Comparison of ENCODE assay signal across 1 cellular context in the genomic region with DNA sequence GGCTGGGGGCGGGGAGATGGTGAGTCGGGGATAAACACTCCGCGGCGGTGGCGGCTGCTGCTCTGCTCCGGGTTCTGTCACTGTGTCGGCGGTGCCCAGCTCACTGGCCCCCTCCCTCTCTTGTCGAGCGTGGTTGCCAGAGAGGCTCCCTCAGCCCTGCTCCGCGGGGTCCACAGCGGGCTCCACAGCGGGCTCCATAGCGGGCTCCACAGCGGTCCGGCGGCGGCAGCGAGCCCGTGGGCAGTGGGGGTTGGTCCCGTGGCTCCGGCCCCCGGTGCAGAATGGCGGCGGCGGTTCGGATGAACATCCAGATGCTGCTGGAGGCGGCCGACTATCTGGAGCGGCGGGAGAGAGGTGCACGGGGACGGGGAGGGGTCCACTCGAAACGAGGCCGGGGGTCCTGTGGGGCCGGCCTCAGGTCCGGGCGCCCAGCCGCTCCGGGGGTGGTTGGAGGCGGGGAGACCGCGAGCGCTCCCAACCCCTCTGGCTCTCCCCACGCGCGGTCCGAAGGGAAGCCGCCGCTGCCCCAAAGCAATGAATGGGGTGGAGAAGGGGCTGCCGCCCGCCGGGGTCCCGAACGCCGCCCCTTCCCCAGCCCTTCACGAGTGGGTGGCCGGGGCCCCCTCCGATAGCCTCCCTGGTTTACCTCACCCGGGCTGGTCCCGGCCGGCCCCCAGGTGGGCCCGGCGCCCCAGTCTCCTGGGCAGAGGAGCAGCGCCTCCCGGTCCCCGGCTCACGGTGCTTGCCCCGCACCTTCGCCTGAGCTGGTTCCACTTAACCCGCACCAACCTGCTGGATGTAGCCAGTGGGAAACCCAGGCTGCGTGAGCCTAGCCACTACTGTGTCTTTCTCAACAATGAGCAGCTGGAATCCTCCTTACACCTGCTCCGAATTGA.
TF ChIP-seq lines count a peak whose summit lies in the region.

A gene with protein sequence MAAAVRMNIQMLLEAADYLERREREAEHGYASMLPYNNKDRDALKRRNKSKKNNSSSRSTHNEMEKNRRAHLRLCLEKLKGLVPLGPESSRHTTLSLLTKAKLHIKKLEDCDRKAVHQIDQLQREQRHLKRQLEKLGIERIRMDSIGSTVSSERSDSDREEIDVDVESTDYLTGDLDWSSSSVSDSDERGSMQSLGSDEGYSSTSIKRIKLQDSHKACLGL (plus strand): TSS at position 60 of the 896 bp plus-strand sequence. CDS start 222 bp downstream, at position 282.

TF ChIP-seq in GM23338, 12 proteins besides CTCF, POLR2A, EP300 and RAD21 (continued from another document):
- TF ChIP-seq, protein P1, sequence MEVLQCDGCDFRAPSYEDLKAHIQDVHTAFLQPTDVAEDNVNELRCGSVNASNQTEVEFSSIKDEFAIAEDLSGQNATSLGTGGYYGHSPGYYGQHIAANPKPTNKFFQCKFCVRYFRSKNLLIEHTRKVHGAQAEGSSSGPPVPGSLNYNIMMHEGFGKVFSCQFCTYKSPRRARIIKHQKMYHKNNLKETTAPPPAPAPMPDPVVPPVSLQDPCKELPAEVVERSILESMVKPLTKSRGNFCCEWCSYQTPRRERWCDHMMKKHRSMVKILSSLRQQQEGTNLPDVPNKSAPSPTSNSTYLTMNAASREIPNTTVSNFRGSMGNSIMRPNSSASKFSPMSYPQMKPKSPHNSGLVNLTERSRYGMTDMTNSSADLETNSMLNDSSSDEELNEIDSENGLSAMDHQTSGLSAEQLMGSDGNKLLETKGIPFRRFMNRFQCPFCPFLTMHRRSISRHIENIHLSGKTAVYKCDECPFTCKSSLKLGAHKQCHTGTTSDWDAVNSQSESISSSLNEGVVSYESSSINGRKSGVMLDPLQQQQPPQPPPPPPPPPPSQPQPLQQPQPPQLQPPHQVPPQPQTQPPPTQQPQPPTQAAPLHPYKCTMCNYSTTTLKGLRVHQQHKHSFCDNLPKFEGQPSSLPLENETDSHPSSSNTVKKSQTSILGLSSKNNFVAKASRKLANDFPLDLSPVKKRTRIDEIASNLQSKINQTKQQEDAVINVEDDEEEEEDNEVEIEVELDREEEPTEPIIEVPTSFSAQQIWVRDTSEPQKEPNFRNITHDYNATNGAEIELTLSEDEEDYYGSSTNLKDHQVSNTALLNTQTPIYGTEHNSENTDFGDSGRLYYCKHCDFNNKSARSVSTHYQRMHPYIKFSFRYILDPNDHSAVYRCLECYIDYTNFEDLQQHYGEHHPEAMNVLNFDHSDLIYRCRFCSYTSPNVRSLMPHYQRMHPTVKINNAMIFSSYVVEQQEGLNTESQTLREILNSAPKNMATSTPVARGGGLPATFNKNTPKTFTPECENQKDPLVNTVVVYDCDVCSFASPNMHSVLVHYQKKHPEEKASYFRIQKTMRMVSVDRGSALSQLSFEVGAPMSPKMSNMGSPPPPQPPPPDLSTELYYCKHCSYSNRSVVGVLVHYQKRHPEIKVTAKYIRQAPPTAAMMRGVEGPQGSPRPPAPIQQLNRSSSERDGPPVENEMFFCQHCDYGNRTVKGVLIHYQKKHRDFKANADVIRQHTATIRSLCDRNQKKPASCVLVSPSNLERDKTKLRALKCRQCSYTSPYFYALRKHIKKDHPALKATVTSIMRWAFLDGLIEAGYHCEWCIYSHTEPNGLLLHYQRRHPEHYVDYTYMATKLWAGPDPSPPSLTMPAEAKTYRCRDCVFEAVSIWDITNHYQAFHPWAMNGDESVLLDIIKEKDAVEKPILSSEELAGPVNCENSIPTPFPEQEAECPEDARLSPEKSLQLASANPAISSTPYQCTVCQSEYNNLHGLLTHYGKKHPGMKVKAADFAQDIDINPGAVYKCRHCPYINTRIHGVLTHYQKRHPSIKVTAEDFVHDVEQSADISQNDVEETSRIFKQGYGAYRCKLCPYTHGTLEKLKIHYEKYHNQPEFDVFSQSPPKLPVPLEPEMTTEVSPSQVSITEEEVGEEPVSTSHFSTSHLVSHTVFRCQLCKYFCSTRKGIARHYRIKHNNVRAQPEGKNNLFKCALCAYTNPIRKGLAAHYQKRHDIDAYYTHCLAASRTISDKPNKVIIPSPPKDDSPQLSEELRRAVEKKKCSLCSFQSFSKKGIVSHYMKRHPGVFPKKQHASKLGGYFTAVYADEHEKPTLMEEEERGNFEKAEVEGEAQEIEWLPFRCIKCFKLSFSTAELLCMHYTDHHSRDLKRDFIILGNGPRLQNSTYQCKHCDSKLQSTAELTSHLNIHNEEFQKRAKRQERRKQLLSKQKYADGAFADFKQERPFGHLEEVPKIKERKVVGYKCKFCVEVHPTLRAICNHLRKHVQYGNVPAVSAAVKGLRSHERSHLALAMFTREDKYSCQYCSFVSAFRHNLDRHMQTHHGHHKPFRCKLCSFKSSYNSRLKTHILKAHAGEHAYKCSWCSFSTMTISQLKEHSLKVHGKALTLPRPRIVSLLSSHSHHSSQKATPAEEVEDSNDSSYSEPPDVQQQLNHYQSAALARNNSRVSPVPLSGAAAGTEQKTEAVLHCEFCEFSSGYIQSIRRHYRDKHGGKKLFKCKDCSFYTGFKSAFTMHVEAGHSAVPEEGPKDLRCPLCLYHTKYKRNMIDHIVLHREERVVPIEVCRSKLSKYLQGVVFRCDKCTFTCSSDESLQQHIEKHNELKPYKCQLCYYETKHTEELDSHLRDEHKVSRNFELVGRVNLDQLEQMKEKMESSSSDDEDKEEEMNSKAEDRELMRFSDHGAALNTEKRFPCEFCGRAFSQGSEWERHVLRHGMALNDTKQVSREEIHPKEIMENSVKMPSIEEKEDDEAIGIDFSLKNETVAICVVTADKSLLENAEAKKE (CRISPR knock-in tag; IDR thresholded peaks at IDR 0.05): no peak
- TF ChIP-seq STAT1 (IDR thresholded peaks at IDR 0.05; ENCODE audit: unreplicated experiment) (no peak), CREB1 (CRISPR knock-in tag; IDR thresholded peaks at IDR 0.05; ENCODE audit: low read depth) (no peak), JUNB (IDR thresholded peaks at IDR 0.05; ENCODE audit: unreplicated experiment) (no peak), POLR2AphosphoS5 (IDR thresholded peaks at IDR 0.05; ENCODE audit: low read depth) (no peak), NANOG (IDR thresholded peaks at IDR 0.05; ENCODE audit: borderline replicate concordance) (no peak), EZH2 (IDR thresholded peaks at IDR 0.05; ENCODE audit: low read depth, unreplicated experiment) (no peak), ZNF331 (CRISPR knock-in tag; IDR thresholded peaks at IDR 0.05; ENCODE audit: low read depth) (no peak)
- TF ChIP-seq, protein P2, sequence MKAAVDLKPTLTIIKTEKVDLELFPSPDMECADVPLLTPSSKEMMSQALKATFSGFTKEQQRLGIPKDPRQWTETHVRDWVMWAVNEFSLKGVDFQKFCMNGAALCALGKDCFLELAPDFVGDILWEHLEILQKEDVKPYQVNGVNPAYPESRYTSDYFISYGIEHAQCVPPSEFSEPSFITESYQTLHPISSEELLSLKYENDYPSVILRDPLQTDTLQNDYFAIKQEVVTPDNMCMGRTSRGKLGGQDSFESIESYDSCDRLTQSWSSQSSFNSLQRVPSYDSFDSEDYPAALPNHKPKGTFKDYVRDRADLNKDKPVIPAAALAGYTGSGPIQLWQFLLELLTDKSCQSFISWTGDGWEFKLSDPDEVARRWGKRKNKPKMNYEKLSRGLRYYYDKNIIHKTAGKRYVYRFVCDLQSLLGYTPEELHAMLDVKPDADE (IDR thresholded peaks at IDR 0.05): no peak
